1 cellular context compared by ENCODE assay signal in the genomic region with DNA sequence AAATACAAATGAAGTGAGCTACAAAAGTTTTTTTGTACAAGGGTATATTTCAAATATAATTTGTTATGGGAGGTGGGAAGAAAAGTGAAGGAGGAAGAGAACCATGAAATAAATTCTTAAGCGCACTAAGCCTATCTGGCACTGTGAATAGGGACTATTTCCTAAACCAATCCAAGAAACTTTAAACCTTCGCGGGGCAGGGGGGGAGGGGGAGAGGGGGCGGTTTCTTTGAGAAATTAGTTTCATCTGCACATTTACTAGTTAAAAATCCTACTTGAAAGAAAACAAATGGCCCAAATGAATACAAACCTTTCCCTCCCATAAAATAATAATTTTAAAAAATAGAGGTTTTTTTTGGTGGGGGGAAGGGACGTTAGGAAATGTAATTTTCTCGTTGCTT.
TF ChIP-seq lines count a peak whose summit lies in the region.

No MANE protein-coding gene starts in this region.

TF ChIP-seq in endothelial cell of umbilical vein, 7 proteins besides CTCF, POLR2A, EP300 and RAD21:
- TF ChIP-seq, protein P1, sequence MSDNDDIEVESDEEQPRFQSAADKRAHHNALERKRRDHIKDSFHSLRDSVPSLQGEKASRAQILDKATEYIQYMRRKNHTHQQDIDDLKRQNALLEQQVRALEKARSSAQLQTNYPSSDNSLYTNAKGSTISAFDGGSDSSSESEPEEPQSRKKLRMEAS (IDR thresholded peaks at IDR 0.05; ENCODE audit: insufficient read depth, insufficient read length) = no peak
- TF ChIP-seq JUN (IDR thresholded peaks at IDR 0.05; ENCODE audit: borderline replicate concordance, insufficient read depth, insufficient read length, low read depth) = no peak
- no peak for TF ChIP-seq GATA2 (IDR thresholded peaks at IDR 0.05; ENCODE audit: insufficient read depth, insufficient read length, low read depth, low read length)
- TF ChIP-seq MYC (IDR thresholded peaks at IDR 0.05; ENCODE audit: low read depth, low read length) = no peak
- TF ChIP-seq EZH2 (IDR thresholded peaks at IDR 0.05; ENCODE audit: borderline replicate concordance, low read depth, low read length, severe bottlenecking) = no peak
- no peak for TF ChIP-seq POLR2AphosphoS5 (IDR thresholded peaks at IDR 0.05; ENCODE audit: insufficient read depth, low read depth, low read length)
- TF ChIP-seq FOS (IDR thresholded peaks at IDR 0.05; ENCODE audit: borderline replicate concordance, insufficient read depth, low read length) = no peak
